11 cellular contexts compared by ENCODE assay signal in genomic region chr6:128124713-128125112, GRCh38.
DNase-seq lines count a peak whose midpoint lies in the region; FAIRE-seq and TF ChIP-seq lines count a peak whose summit lies in the region.
"Had no signal": no experiment of that assay in that cellular context is flagged by ENCODE, and none has a peak within 500 bp of the region (broad histone marks: within the 10 kb centered on the region; RNA-seq: fewer than 3 reads in every experiment).

No MANE protein-coding gene starts in this region.

- CTCF ChIA-PET in Calu3 (lab: Charles Lee) = interaction anchor here (0.7 kb wide), 2 partner anchors 61 to 562 kb away, joined by 3 read pairs; no protein-coding TSS in a partner anchor

- DNase-seq in Calu3 = peak; percentile 20
- DNase-seq in HT1080 (ENCODE audit: low read depth) = peak; percentile 5
- DNase-seq in astrocyte (ENCODE audit: low read depth) = peak; percentile 28
- DNase-seq in kidney tubule cell (ENCODE audit: low spot score) = peak; percentile 50
- DNase-seq in C1 segment of cervical spinal cord (lab: John Stamatoyannopoulos, UW) = no peak
- no peak for DNase-seq in NCI-H524 (lab: John Stamatoyannopoulos, UW)
- DNase-seq in esophagus squamous epithelium (lab: John Stamatoyannopoulos, UW) = no peak
- DNase-seq: activated CD8-positive, alpha-beta memory T cell treated with anti-CD3 and anti-CD28 coated beads, Interleukin-2, amount 50 U/mL, for 4 hours; head of caudate nucleus had no signal

- H3K9ac ChIP-seq in astrocyte (ENCODE audit: low read length) = no peak overlapping the region

- no peak overlapping the region for H3K27ac Mint-ChIP-seq in Calu3 (ENCODE audit: unreplicated experiment)
- peak overlapping the region; percentile 58 for H3K27ac Mint-ChIP-seq in astrocyte (ENCODE audit: unreplicated experiment)

- no peaks in the 10 kb centered on the region for H3K27me3 Mint-ChIP-seq in Calu3 (ENCODE audit: unreplicated experiment)
- H3K27me3 Mint-ChIP-seq in astrocyte (ENCODE audit: low read depth, unreplicated experiment) = no peaks in the 10 kb centered on the region

- H2AFZ ChIP-seq in astrocyte (ENCODE audit: low read depth, low read length) = no peak overlapping the region

- H3K4me3 ChIP-seq in astrocyte (ENCODE audit: insufficient read depth, low read depth, low read length) (no peak overlapping the region), esophagus squamous epithelium (no peak overlapping the region)
- H3K4me3 ChIP-seq: thoracic aorta had no signal

- no peak overlapping the region for H3K4me2 ChIP-seq in astrocyte (ENCODE audit: low read length)

- H3K79me2 ChIP-seq in astrocyte (ENCODE audit: insufficient read depth, low read length) = no peaks in the 10 kb centered on the region

- H3K36me3 Mint-ChIP-seq in Calu3 (ENCODE audit: insufficient read depth, unreplicated experiment) (peaks cover 5% of the 10 kb centered on the region), astrocyte (ENCODE audit: low read depth, unreplicated experiment) (no peaks in the 10 kb centered on the region)

- no peaks in the 10 kb centered on the region for H3K9me3 Mint-ChIP-seq in Calu3 (ENCODE audit: low read depth, unreplicated experiment)
- no peaks in the 10 kb centered on the region for H3K9me3 Mint-ChIP-seq in astrocyte (ENCODE audit: unreplicated experiment)
- H3K9me3 Mint-ChIP-seq: neural crest cell had no signal

- H3K4me3 Mint-ChIP-seq in Calu3 (ENCODE audit: low read depth, unreplicated experiment) = no peak overlapping the region
- H3K4me3 Mint-ChIP-seq in astrocyte (ENCODE audit: unreplicated experiment) = no peak overlapping the region
- H3K4me3 Mint-ChIP-seq: neural crest cell had no signal

- peaks cover 4% of the 10 kb centered on the region for H4K20me1 ChIP-seq in astrocyte (ENCODE audit: insufficient read depth, low read length)

- FAIRE-seq in astrocyte (lab: Jason Lieb, UNC) = peak; percentile 55

- TF ChIP-seq CTCF in Calu3 (IDR thresholded peaks at IDR 0.05; ENCODE audit: unreplicated experiment) (no peak), astrocyte (IDR thresholded peaks at IDR 0.05; ENCODE audit: insufficient read depth, low read depth, low read length) (no peak), esophagus squamous epithelium (IDR thresholded peaks at IDR 0.05) (no peak)

- no peak for TF ChIP-seq POLR2A in esophagus squamous epithelium (IDR thresholded peaks at IDR 0.05)

- no peaks in the 10 kb centered on the region for H3K4me1 ChIP-seq in astrocyte (ENCODE audit: insufficient read depth, low read length)
- peaks cover 0 to 5% (median 0%) of the 10 kb centered on the region in 3 donors for H3K4me1 ChIP-seq in esophagus squamous epithelium

- BruUV-seq in Calu3 (replicated peaks; lab: Mats Ljungman, UMichigan) = no TSS peak

- peaks cover 12% of the 10 kb centered on the region for H3K4me1 Mint-ChIP-seq in Calu3 (ENCODE audit: low read depth, unreplicated experiment)
- peaks cover 16% of the 10 kb centered on the region for H3K4me1 Mint-ChIP-seq in astrocyte (ENCODE audit: low read depth, unreplicated experiment)
- H3K4me1 Mint-ChIP-seq: neural crest cell had no signal

- intact Hi-C loops in Calu3 (cut with micrococcal nuclease; ENCODE audit: unreplicated experiment) (no loop called here), esophagus squamous epithelium (cut with DNase I) (no loop called here)

- H3K27ac ChIP-seq in astrocyte (ENCODE audit: low read depth, low read length) (no peak overlapping the region), esophagus squamous epithelium (no peak overlapping the region)
- H3K27ac ChIP-seq: thoracic aorta had no signal

- H3K36me3 ChIP-seq in astrocyte (ENCODE audit: insufficient read depth, low read length) = no peaks in the 10 kb centered on the region
- H3K36me3 ChIP-seq in esophagus squamous epithelium = no peaks in the 10 kb centered on the region
- H3K36me3 ChIP-seq: thoracic aorta had no signal

- no peaks in the 10 kb centered on the region for H3K27me3 ChIP-seq in astrocyte (ENCODE audit: insufficient read depth, low read length)
- no peaks in the 10 kb centered on the region for H3K27me3 ChIP-seq in esophagus squamous epithelium

- H3K9me3 ChIP-seq in astrocyte (ENCODE audit: insufficient read depth, low read depth, low read length) (no peaks in the 10 kb centered on the region), esophagus squamous epithelium (no peaks in the 10 kb centered on the region)
- H3K9me3 ChIP-seq: thoracic aorta had no signal

- 72 to 80% methylated on average over 1 of the region's 1 CpG for WGBS in esophagus squamous epithelium, 2 donors

Comparison
In these comparisons a context has a peak if more than half of its experiments do, and no peak if none do; other contexts are left out.
1. DNase-seq: peak in Calu3 (single experiment), HT1080 (single experiment), astrocyte (single experiment) and kidney tubule cell (single experiment); none in C1 segment of cervical spinal cord (0 of 14), NCI-H524 (0 of 2) and esophagus squamous epithelium (single experiment).